Comparison of ENCODE assay signal across 1 cellular context in the genomic region with DNA sequence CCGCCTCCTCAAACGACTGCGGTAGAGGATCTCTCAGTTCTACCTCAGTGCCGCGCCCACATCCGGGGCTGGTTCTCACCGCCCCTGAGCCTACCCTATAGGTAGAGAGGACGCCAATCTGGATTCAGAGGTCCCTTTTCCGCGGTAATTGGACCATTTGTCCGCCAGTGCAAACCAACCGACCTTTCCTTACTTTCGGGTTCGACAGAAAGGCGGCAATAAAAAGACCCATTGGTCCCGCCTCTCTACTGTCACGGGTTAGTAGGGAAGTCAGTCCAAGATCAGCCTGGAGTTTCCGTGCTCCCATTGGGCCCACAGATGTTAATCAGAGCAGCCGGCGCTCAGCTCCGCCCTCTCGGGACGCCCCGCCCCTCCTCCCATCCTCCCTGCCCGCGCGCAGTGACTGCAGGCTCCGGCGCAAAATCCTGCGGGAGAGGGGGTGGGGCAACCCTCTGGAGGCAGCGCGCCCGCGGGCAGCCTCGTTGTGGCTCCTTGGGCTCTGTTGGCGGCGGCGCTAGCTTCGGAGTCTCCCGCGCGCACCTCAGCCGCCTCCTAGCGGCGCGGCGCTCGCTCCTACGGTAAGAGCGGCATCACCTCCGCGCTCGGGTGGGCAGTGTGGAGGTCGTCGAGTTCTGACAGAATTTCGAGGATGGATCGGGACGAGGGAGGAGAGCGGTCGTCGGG.
TF ChIP-seq lines count a peak whose summit lies in the region.

A gene (plus strand): TSS at position 380 of the 684 bp plus-strand sequence.
A gene with protein sequence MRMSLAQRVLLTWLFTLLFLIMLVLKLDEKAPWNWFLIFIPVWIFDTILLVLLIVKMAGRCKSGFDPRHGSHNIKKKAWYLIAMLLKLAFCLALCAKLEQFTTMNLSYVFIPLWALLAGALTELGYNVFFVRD (minus strand): TSS at position 41 of the 684 bp plus-strand sequence. CDS start 4,061 bp downstream, outside the sequence.

TF ChIP-seq in GM23338, 12 proteins besides CTCF, POLR2A, EP300 and RAD21 (continued from another document):
- TF ChIP-seq, protein P1, sequence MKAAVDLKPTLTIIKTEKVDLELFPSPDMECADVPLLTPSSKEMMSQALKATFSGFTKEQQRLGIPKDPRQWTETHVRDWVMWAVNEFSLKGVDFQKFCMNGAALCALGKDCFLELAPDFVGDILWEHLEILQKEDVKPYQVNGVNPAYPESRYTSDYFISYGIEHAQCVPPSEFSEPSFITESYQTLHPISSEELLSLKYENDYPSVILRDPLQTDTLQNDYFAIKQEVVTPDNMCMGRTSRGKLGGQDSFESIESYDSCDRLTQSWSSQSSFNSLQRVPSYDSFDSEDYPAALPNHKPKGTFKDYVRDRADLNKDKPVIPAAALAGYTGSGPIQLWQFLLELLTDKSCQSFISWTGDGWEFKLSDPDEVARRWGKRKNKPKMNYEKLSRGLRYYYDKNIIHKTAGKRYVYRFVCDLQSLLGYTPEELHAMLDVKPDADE (IDR thresholded peaks at IDR 0.05), result no peak
